8 cellular contexts compared by ENCODE assay signal in genomic region chr11:43384393-43384792, GRCh38.
"Had no signal": no experiment of that assay in that cellular context is flagged by ENCODE, and none has a peak within 500 bp of the region (broad histone marks: within the 10 kb centered on the region; RNA-seq: fewer than 3 reads in every experiment).

No MANE protein-coding gene starts in this region.

- H3K4me3 Mint-ChIP-seq: GM23338, H9 had no signal

- FAIRE-seq: H1, H54, HTR-8/SVneo, K562 had no signal

- H3K27ac Mint-ChIP-seq: GM23338, H9 had no signal

- H3K9me3 Mint-ChIP-seq: GM23338, H9 had no signal

- ATAC-seq: GM23338, K562 had no signal

- DNase-seq: H9, HCEC 1CT, IMR-90 had no signal

- H3K4me3 ChIP-seq: GM23338, K562 had no signal
